In the genomic region with DNA sequence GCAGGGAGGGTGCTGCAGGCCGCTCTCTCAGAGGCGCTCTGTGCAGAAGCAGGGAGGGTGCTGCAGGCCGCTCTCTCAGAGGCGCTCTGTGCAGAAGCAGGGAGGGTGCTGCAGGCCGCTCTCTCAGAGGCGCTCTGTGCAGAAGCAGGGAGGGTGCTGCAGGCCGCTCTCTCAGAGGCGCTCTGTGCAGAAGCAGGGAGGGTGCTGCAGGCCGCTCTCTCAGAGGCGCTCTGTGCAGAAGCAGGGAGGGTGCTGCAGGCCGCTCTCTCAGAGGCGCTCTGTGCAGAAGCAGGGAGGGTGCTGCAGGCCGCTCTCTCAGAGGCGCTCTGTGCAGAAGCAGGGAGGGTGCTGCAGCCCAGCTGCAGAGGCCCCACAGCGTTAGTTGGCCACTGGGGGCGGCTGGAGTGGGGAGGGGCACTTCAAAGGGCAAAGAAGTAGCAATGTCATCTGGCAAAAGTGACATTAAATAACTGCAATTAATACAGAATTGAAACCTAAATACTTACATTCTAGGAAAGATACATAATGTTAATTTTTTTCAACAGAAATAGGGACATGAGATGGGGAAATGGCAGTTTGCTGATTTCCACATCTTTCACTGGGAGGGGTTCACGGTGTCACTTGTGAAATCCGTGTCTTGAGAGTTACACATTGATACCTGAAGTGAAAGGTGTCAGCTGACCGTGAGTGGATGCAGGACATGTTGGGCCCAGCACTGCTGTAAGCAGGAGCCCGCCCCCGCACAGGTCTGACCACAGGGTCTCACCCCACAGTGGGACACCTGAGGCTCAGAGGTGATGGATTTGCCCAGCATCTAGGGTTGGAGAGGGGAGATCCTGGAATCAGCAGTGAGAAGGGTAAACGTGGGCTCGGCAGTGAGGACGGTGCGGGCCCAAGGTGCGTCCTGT, we compare ENCODE assay signal across 8 cellular contexts. TPM values are rescaled to one million over a fixed set of nuclear protein-coding genes. Genes with fewer than 3 reads are reported as not detected.
"Had no signal": no experiment of that assay in that cellular context is flagged by ENCODE, and none has a peak within 500 bp of the region (broad histone marks: within the 10 kb centered on the region; RNA-seq: fewer than 3 reads in every experiment).

No MANE protein-coding gene starts in this region.

RNA-seq across cellular contexts. Expression of a gene that starts 57.7 kb away (rescaled TPM):
- total RNA-seq: activated CD4-positive, alpha-beta memory T cell treated with anti-CD3 and anti-CD28 coated beads for 36 hours; activated CD4-positive, alpha-beta T cell treated with anti-CD3 and anti-CD28 coated beads, Interleukin-2, amount 10 ng/mL, durations not matched to agents 24 days and 14 days; activated CD8-positive, alpha-beta memory T cell treated with anti-CD3 and anti-CD28 coated beads for 36 hours; activated naive CD4-positive, alpha-beta T cell treated with anti-CD3 and anti-CD28 coated beads for 36 hours; activated T-helper 1 cell treated with anti-CD3 and anti-CD28 coated beads, Interleukin-12 subunit alpha, Interleukin-12 subunit beta, Interleukin-2, Interleukin-4 antibody, amounts not matched to agents 30 ng/mL and 10 ng/mL and 1 ng/mL, durations not matched to agents 14 hours and 24 hours and 36 hours; ascending aorta; mononuclear cell; T-helper 17 cell had no signal
